In genomic region chr3:64685800-64686445, GRCh38 we compare ENCODE assay signal across 9 cellular contexts. TPM values are rescaled to one million over a fixed set of nuclear protein-coding genes. Genes with fewer than 3 reads are reported as not detected.
A peak's percentile ranks its signal among the peaks of the same experiment; 100 is the strongest.
DNase-seq lines count a peak whose midpoint lies in the region; ATAC-seq, FAIRE-seq and TF ChIP-seq lines count a peak whose summit lies in the region.
"Had no signal": no experiment of that assay in that cellular context is flagged by ENCODE, and none has a peak within 500 bp of the region (broad histone marks: within the 10 kb centered on the region; RNA-seq: fewer than 3 reads in every experiment).

No MANE protein-coding gene starts in this region.

- peak; percentile 91 for FAIRE-seq in endothelial cell of umbilical vein (lab: Jason Lieb, UNC)

- POLR2A ChIA-PET in endothelial cell of umbilical vein (lab: Charles Lee) = interaction anchor here (0.8 kb wide), 1 partner anchor 341 kb away, joined by 3 read pairs; no protein-coding TSS in a partner anchor

- TF ChIP-seq CTCF in endothelial cell of umbilical vein (IDR thresholded peaks at IDR 0.05; ENCODE audit: extremely low read depth in 1 of 2, insufficient read depth in 1 of 2, low read depth in 1 of 2, low read length in 2 of 2) = peak; percentile 10 to 51
- no peak for TF ChIP-seq CTCF in lung (IDR thresholded peaks at IDR 0.05; ENCODE audit: control extremely low read depth, extremely low read depth)
- peak in 4 of 6 experiments; percentile 48 to 74 (median 55) for TF ChIP-seq CTCF in thyroid gland (IDR thresholded peaks at IDR 0.05)

- peaks cover 17% of the 10 kb centered on the region for H3K4me1 ChIP-seq in endothelial cell of umbilical vein (ENCODE audit: control insufficient read depth, extremely low read depth, insufficient read depth, low read length)
- peaks cover 6 to 16% of the 10 kb centered on the region in 2 donors for H3K4me1 ChIP-seq in lung (ENCODE audit: control insufficient read depth in 2 of 2, insufficient read depth in 2 of 2, low read length in 2 of 2)
- peaks cover 0 to 7% of the 10 kb centered on the region in 2 donors for H3K4me1 ChIP-seq in thyroid gland

- peak overlapping the region; percentile 94 for H3K4me2 ChIP-seq in endothelial cell of umbilical vein (ENCODE audit: insufficient read depth, low read length)

- dilution Hi-C loops in endothelial cell of umbilical vein (cut with MboI; ENCODE audit: extremely low pct_ligation_motif_present, low sequenced_read_pairs) = no loop called here

- DNase-seq in NCI-H345 (lab: John Stamatoyannopoulos, UW) = peak; percentile 46
- no peak for DNase-seq in NCI-H345 treated with DMSO at 0.1 percent for 48 hours (lab: John Stamatoyannopoulos, UW; ENCODE audit: unreplicated experiment)
- DNase-seq in RKO (ENCODE audit: low spot score) = peak; percentile 92
- peak; percentile 96 for DNase-seq in endothelial cell of umbilical vein (ENCODE audit: low read depth, low spot score)
- DNase-seq in lung (ENCODE audit: low spot score) = peak; percentile 93
- peak; percentile 96 to 97 for DNase-seq in thyroid gland
- no peak for DNase-seq in activated CD8-positive, alpha-beta memory T cell treated with anti-CD3 and anti-CD28 coated beads, Interleukin-2, amount 10 ng/mL, durations not matched to agents 7 days and 5 days

- CTCF ChIA-PET in endothelial cell of umbilical vein (lab: Charles Lee) = interaction anchor here (1.1 to 1.7 kb wide), 4 partner anchors 34 to 485 kb away, joined by 4 to 10 read pairs (median 5); no protein-coding TSS in a partner anchor
- CTCF ChIA-PET in activated CD8-positive, alpha-beta memory T cell treated with anti-CD3 and anti-CD28 coated beads, Interleukin-2, amount 10 ng/mL, durations not matched to agents 7 days and 5 days (lab: Charles Lee) = no interaction called here

- H3K27me3 ChIP-seq in endothelial cell of umbilical vein (ENCODE audit: control insufficient read depth in 2 of 2, insufficient read depth in 2 of 2, low read length in 2 of 2) = no peaks in the 10 kb centered on the region
- no peaks in the 10 kb centered on the region for H3K27me3 ChIP-seq in lung (ENCODE audit: control insufficient read depth, insufficient read depth)
- no peaks in the 10 kb centered on the region for H3K27me3 ChIP-seq in thyroid gland

- no peak overlapping the region for H3K27ac Mint-ChIP-seq in activated CD8-positive, alpha-beta memory T cell treated with anti-CD3 and anti-CD28 coated beads, Interleukin-2, amount 10 ng/mL, durations not matched to agents 7 days and 5 days
- H3K27ac Mint-ChIP-seq: CD4-positive, alpha-beta memory T cell had no signal

- H4K20me1 ChIP-seq in endothelial cell of umbilical vein (replicated peaks; ENCODE audit: control insufficient read depth, extremely low read depth, insufficient read depth, low read length) = no peaks in the 10 kb centered on the region

- ATAC-seq in lung (ENCODE audit: insufficient read depth, low FRiP score) = peak; percentile 84
- ATAC-seq in activated CD8-positive, alpha-beta memory T cell treated with anti-CD3 and anti-CD28 coated beads, Interleukin-2, amount 10 ng/mL, durations not matched to agents 7 days and 5 days = no peak
- ATAC-seq in GM21723 (IDR thresholded peaks at IDR 0.05; ENCODE audit: unreplicated experiment) = no peak

- TSS peak; percentile 65 for BruUV-seq in endothelial cell of umbilical vein (replicated peaks; lab: Mats Ljungman, UMichigan)

- peaks cover 3% of the 10 kb centered on the region for H3K4me1 Mint-ChIP-seq in activated CD8-positive, alpha-beta memory T cell treated with anti-CD3 and anti-CD28 coated beads, Interleukin-2, amount 10 ng/mL, durations not matched to agents 7 days and 5 days

- intact Hi-C loops in endothelial cell of umbilical vein (cut with micrococcal nuclease) = loop anchor here (1.0 to 10.0 kb wide), 10 partner anchors 36 to 751 kb away; no protein-coding TSS in a partner anchor
- intact Hi-C loops in thyroid gland (cut with DNase I) = no loop called here

- H3K4me3 ChIP-seq in endothelial cell of umbilical vein (replicated peaks in 1 of 3; ENCODE audit: insufficient read depth in 1 of 3, low read depth in 1 of 3, low read length in 3 of 3) (peak overlapping the region; percentile 61 to 89 (median 88)), lung (peak overlapping the region; percentile 62), thyroid gland (replicated peaks in 1 of 3) (peak overlapping the region; percentile 53 to 95 (median 76))

- peak overlapping the region; percentile 92 for H2AFZ ChIP-seq in endothelial cell of umbilical vein (ENCODE audit: low read depth, low read length)

- peaks cover 37% of the 10 kb centered on the region for H3K79me2 ChIP-seq in endothelial cell of umbilical vein (ENCODE audit: control insufficient read depth, insufficient read depth, low read length)

- H3K36me3 ChIP-seq in endothelial cell of umbilical vein (ENCODE audit: control insufficient read depth in 2 of 2, extremely low read depth in 1 of 2, insufficient read depth in 2 of 2, low read length in 2 of 2) (peaks cover 0 to 2% of the 10 kb centered on the region in 2 experiments), lung (ENCODE audit: control insufficient read depth in 2 of 2, insufficient read depth in 2 of 2, low read length in 2 of 2) (peaks cover 0 to 4% of the 10 kb centered on the region in 2 donors), thyroid gland (peaks cover 0 to under 1% of the 10 kb centered on the region in 2 donors)

- H3K27ac ChIP-seq in endothelial cell of umbilical vein (ENCODE audit: insufficient read depth, low read depth, low read length) (peak overlapping the region; percentile 84), lung (ENCODE audit: low read depth in 1 of 2, low read length in 1 of 2) (peak overlapping the region; percentile 91 to 94), thyroid gland (peak overlapping the region; percentile 86 to 98 (median 94))

- H3K9me1 ChIP-seq in endothelial cell of umbilical vein (replicated peaks; ENCODE audit: control insufficient read depth, extremely low read depth, insufficient read depth, low read length) = no peaks in the 10 kb centered on the region

- H3K9me3 Mint-ChIP-seq in activated CD8-positive, alpha-beta memory T cell treated with anti-CD3 and anti-CD28 coated beads, Interleukin-2, amount 10 ng/mL, durations not matched to agents 7 days and 5 days (ENCODE audit: low read depth) = no peaks in the 10 kb centered on the region

- peaks cover 2% of the 10 kb centered on the region for H3K36me3 Mint-ChIP-seq in activated CD8-positive, alpha-beta memory T cell treated with anti-CD3 and anti-CD28 coated beads, Interleukin-2, amount 10 ng/mL, durations not matched to agents 7 days and 5 days
- H3K36me3 Mint-ChIP-seq: CD4-positive, alpha-beta memory T cell had no signal

- H3K4me3 Mint-ChIP-seq in activated CD8-positive, alpha-beta memory T cell treated with anti-CD3 and anti-CD28 coated beads, Interleukin-2, amount 10 ng/mL, durations not matched to agents 7 days and 5 days = no peak overlapping the region

- peaks cover 55% of the 10 kb centered on the region for H3K27me3 Mint-ChIP-seq in activated CD8-positive, alpha-beta memory T cell treated with anti-CD3 and anti-CD28 coated beads, Interleukin-2, amount 10 ng/mL, durations not matched to agents 7 days and 5 days

- peak overlapping the region; percentile 86 for H3K9ac ChIP-seq in endothelial cell of umbilical vein (replicated peaks; ENCODE audit: extremely low read depth, insufficient read depth, low read length)

- H3K9me3 ChIP-seq in endothelial cell of umbilical vein (replicated peaks; ENCODE audit: control insufficient read depth, insufficient read depth, low read length) = no peaks in the 10 kb centered on the region
- no peaks in the 10 kb centered on the region for H3K9me3 ChIP-seq in lung (ENCODE audit: control insufficient read depth in 2 of 2, insufficient read depth in 1 of 2, low read length in 1 of 2)
- H3K9me3 ChIP-seq in thyroid gland = no peaks in the 10 kb centered on the region

- WGBS in lung, 2 donors = 1% methylated on average over 42 of the region's 42 CpGs
- WGBS in thyroid gland, 2 donors = 0 to 1% methylated on average over 14 to 29 of the region's 42 CpGs

- TF ChIP-seq POLR2A in endothelial cell of umbilical vein (IDR thresholded peaks at IDR 0.05; ENCODE audit: low read depth, low read length) (peak; percentile 70), thyroid gland (IDR thresholded peaks at IDR 0.05) (peak; percentile 45 to 91)

TF ChIP-seq in endothelial cell of umbilical vein, 7 proteins besides CTCF, POLR2A, EP300 and RAD21:
- TF ChIP-seq GATA2 (IDR thresholded peaks at IDR 0.05; ENCODE audit: insufficient read depth, insufficient read length, low read depth, low read length) (no peak), MYC (IDR thresholded peaks at IDR 0.05; ENCODE audit: low read depth, low read length) (no peak), FOS (IDR thresholded peaks at IDR 0.05; ENCODE audit: borderline replicate concordance, insufficient read depth, low read length) (no peak), JUN (IDR thresholded peaks at IDR 0.05; ENCODE audit: borderline replicate concordance, insufficient read depth, insufficient read length, low read depth) (no peak), EZH2 (IDR thresholded peaks at IDR 0.05; ENCODE audit: borderline replicate concordance, low read depth, low read length, severe bottlenecking) (no peak), POLR2AphosphoS5 (IDR thresholded peaks at IDR 0.05; ENCODE audit: insufficient read depth, low read depth, low read length) (no peak)
- TF ChIP-seq, protein P1, sequence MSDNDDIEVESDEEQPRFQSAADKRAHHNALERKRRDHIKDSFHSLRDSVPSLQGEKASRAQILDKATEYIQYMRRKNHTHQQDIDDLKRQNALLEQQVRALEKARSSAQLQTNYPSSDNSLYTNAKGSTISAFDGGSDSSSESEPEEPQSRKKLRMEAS (IDR thresholded peaks at IDR 0.05; ENCODE audit: insufficient read depth, insufficient read length) = no peak

RNA-seq across cellular contexts. Expression of gene ADAMTS9, which starts 1.9 kb away (rescaled TPM):
- total RNA-seq in endothelial cell of umbilical vein (22.6 and 23.9 TPM in 2 replicates), lung (10 to 100 TPM; 46.2 to 75.6 TPM), thyroid gland (100 to 1,000 TPM in 2 of 4 donors, 10 to 100 TPM in 2; 20.2 to 142 (median 74.9) TPM)
- polyA plus RNA-seq in endothelial cell of umbilical vein (5.1 and 6.5 TPM in 2 replicates), lung (10 to 100 TPM; 29.9 to 39.6 TPM)
- 5.9 and 7.8 TPM in 2 replicates for polyA plus RNA-seq in endothelial cell of umbilical vein (2011; cell fraction: cytosol; rRNA removed)
- polyA plus RNA-seq in endothelial cell of umbilical vein (2011; cell fraction: nucleus; rRNA removed) = 25.5 and 28.4 TPM in 2 replicates
- polyA plus RNA-seq in endothelial cell of umbilical vein (2012) = 6.1 and 10.8 TPM in 2 replicates
- polyA minus RNA-seq in endothelial cell of umbilical vein = 27.9 and 37.5 TPM in 2 replicates
- not detected for polyA minus RNA-seq in endothelial cell of umbilical vein (2011; cell fraction: cytosol; rRNA and poly(A)+ RNA removed)
- 66.5 and 106 TPM in 2 replicates for polyA minus RNA-seq in endothelial cell of umbilical vein (2011; cell fraction: nucleus; rRNA and poly(A)+ RNA removed)
- total RNA-seq in activated CD8-positive, alpha-beta memory T cell treated with anti-CD3 and anti-CD28 coated beads, Interleukin-2, amount 10 ng/mL, durations not matched to agents 7 days and 5 days = not detected
- total RNA-seq: CD4-positive, alpha-beta memory T cell had no signal
- polyA plus RNA-seq: CD4-positive, alpha-beta memory T cell had no signal

Comparison
In these comparisons a context has a peak if more than half of its experiments do, and no peak if none do; other contexts are left out.
1. DNase-seq: peak in NCI-H345 (single experiment), RKO (single experiment), endothelial cell of umbilical vein (single experiment), lung (single experiment) and thyroid gland (2 of 2); none in NCI-H345 treated with DMSO at 0.1 percent for 48 hours (single experiment) and activated CD8-positive, alpha-beta memory T cell treated with anti-CD3 and anti-CD28 coated beads, Interleukin-2, amount 10 ng/mL, durations not matched to agents 7 days and 5 days (single experiment).
2. RNA of gene ADAMTS9, which starts 1.9 kb away (total RNA-seq): 20.2 to 142 TPM in thyroid gland, 46.2 to 75.6 TPM in lung and 22.6 to 23.9 TPM in endothelial cell of umbilical vein; not detected in activated CD8-positive, alpha-beta memory T cell treated with anti-CD3 and anti-CD28 coated beads, Interleukin-2, amount 10 ng/mL, durations not matched to agents 7 days and 5 days; every median in the first group is over 10 times any median in the second.
3. Peak in every context shown above with its lines, with median percentiles within 50 percentile points of each other: H3K27ac ChIP-seq and H3K4me3 ChIP-seq.